Comparison of ENCODE assay signal across 15 cellular contexts in the genomic region with DNA sequence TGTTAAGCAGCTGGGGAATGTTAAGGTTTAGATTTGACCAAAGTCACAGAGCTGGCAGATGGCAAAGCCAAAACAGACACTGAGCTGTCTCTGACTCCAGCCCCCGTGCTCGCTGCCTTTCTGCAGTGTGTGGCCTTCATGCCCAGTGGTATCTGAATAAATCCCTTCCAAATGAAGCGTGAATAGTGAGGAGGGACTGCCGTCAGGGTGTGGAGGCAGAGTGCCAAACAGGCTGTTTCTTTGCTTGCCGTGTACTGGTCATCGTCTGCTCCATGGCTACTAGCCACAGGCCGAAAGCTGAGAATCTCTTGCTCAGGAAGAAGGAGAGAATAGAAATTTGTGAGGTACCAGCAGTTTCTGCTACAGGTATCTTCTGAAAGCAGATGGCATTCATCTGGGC. TPM values are rescaled to one million over a fixed set of nuclear protein-coding genes. Genes with fewer than 3 reads are reported as not detected.
DNase-seq lines count a peak whose midpoint lies in the region; ATAC-seq and TF ChIP-seq lines count a peak whose summit lies in the region.
"Had no signal": no experiment of that assay in that cellular context is flagged by ENCODE, and none has a peak within 500 bp of the region (broad histone marks: within the 10 kb centered on the region; RNA-seq: fewer than 3 reads in every experiment).

No MANE protein-coding gene starts in this region.

- H3K4me3 Mint-ChIP-seq in activated CD4-positive, alpha-beta T cell treated with anti-CD3 and anti-CD28 coated beads, Interleukin-2, amount 10 ng/mL, durations not matched to agents 7 days and 5 days: no peak overlapping the region
- H3K4me3 Mint-ChIP-seq in brain (peak overlapping the region in 1 of 5 experiments; percentile 35), progenitor cell of endocrine pancreas (ENCODE audit: low read depth) (no peak overlapping the region)

- peaks cover 42% of the 10 kb centered on the region for H3K36me3 Mint-ChIP-seq in activated CD4-positive, alpha-beta T cell treated with anti-CD3 and anti-CD28 coated beads, Interleukin-2, amount 10 ng/mL, durations not matched to agents 7 days and 5 days (ENCODE audit: low read depth)
- peaks cover 59% of the 10 kb centered on the region for H3K36me3 Mint-ChIP-seq in brain
- peaks cover 9% of the 10 kb centered on the region for H3K36me3 Mint-ChIP-seq in progenitor cell of endocrine pancreas (ENCODE audit: insufficient read depth)

- in situ Hi-C loops in G401 (cut with HindIII; ENCODE audit: low sequenced_read_pairs): no loop called here

- no peaks in the 10 kb centered on the region for H3K27me3 Mint-ChIP-seq in activated CD4-positive, alpha-beta T cell treated with anti-CD3 and anti-CD28 coated beads, Interleukin-2, amount 10 ng/mL, durations not matched to agents 7 days and 5 days
- H3K27me3 Mint-ChIP-seq in brain (no peaks in the 10 kb centered on the region), progenitor cell of endocrine pancreas (no peaks in the 10 kb centered on the region)
- H3K27me3 Mint-ChIP-seq: IgD-negative memory B cell had no signal

- H3K4me1 Mint-ChIP-seq in activated CD4-positive, alpha-beta T cell treated with anti-CD3 and anti-CD28 coated beads, Interleukin-2, amount 10 ng/mL, durations not matched to agents 7 days and 5 days: peaks cover 40% of the 10 kb centered on the region
- H3K4me1 Mint-ChIP-seq in brain (peaks cover 10% of the 10 kb centered on the region), progenitor cell of endocrine pancreas (ENCODE audit: low read depth) (no peaks in the 10 kb centered on the region)

- no peak for DNase-seq in activated CD4-positive, alpha-beta T cell treated with anti-CD3 and anti-CD28 coated beads, Interleukin-2, amount 10 ng/mL, durations not matched to agents 7 days and 5 days
- DNase-seq in activated CD4-positive, alpha-beta T cell treated with anti-CD3 and anti-CD28 coated beads, Interleukin-2, amount 50 U/mL, for 48 hours: no peak
- DNase-seq in G401 (ENCODE audit: low spot score) (peak; percentile 73), progenitor cell of endocrine pancreas (ENCODE audit: low spot score, unreplicated experiment) (no peak), inferior parietal cortex (ENCODE audit: extremely low spot score) (no peak), NCI-H1048 (lab: John Stamatoyannopoulos, UW) (no peak)
- DNase-seq: activated naive CD4-positive, alpha-beta T cell; brain microvascular endothelial cell; NCI-H1930; retina; RPMI8226; stimulated activated naive CD8-positive, alpha-beta T cell treated with anti-CD3 and anti-CD28 coated beads, Interleukin-15, Interleukin-2, amounts not matched to agents 100 U/mL and 50 U/mL, for 24 hours had no signal

- no peak for TF ChIP-seq CTCF in brain (conservative IDR thresholded peaks at IDR 0.05)
- no peak for TF ChIP-seq CTCF in progenitor cell of endocrine pancreas (IDR thresholded peaks at IDR 0.05; ENCODE audit: unreplicated experiment)

- no peak for ATAC-seq in HG02973 (IDR thresholded peaks at IDR 0.05; ENCODE audit: unreplicated experiment)

- H3K9me3 Mint-ChIP-seq in activated CD4-positive, alpha-beta T cell treated with anti-CD3 and anti-CD28 coated beads, Interleukin-2, amount 10 ng/mL, durations not matched to agents 7 days and 5 days: no peaks in the 10 kb centered on the region
- H3K9me3 Mint-ChIP-seq in brain (no peaks in the 10 kb centered on the region), progenitor cell of endocrine pancreas (ENCODE audit: low read depth) (no peaks in the 10 kb centered on the region)
- H3K9me3 Mint-ChIP-seq: IgD-negative memory B cell had no signal

- peak overlapping the region; percentile 78 for H3K27ac Mint-ChIP-seq in activated CD4-positive, alpha-beta T cell treated with anti-CD3 and anti-CD28 coated beads, Interleukin-2, amount 10 ng/mL, durations not matched to agents 7 days and 5 days
- peak overlapping the region in 4 of 5 experiments; percentile 29 to 91 (median 61) for H3K27ac Mint-ChIP-seq in brain
- peak overlapping the region; percentile 61 for H3K27ac Mint-ChIP-seq in progenitor cell of endocrine pancreas
- H3K27ac Mint-ChIP-seq: IgD-negative memory B cell had no signal

- POLR2A ChIA-PET in activated CD4-positive, alpha-beta T cell treated with anti-CD3 and anti-CD28 coated beads, Interleukin-2, amount 10 ng/mL, durations not matched to agents 7 days and 5 days (lab: Charles Lee): no interaction called here

- CTCF ChIA-PET in activated CD4-positive, alpha-beta T cell treated with anti-CD3 and anti-CD28 coated beads, Interleukin-2, amount 10 ng/mL, durations not matched to agents 7 days and 5 days (lab: Charles Lee): interaction anchor here (1.1 to 2.7 kb wide), 4 partner anchors 15 to 65 kb away, joined by 3 to 8 read pairs (median 4); a partner anchor contains a TSS

RNA-seq across cellular contexts. Expression of a gene that starts 19.7 kb away (rescaled TPM):
- 10 to 100 TPM; 20.2 to 21.4 TPM for total RNA-seq in activated CD4-positive, alpha-beta T cell treated with anti-CD3 and anti-CD28 coated beads, Interleukin-2, amount 10 ng/mL, durations not matched to agents 7 days and 5 days
- 17.4 and 18.0 TPM in 2 replicates for total RNA-seq in G401 (2014; rRNA removed; shearing (Covaris generic))
- 7.8 TPM for polyA plus RNA-seq in brain (ENCODE audit: insufficient read depth, low read depth, low replicate concordance)
- 17.4 and 19.0 TPM in 2 replicates for total RNA-seq in progenitor cell of endocrine pancreas

RNA-seq across cellular contexts. Expression of a gene that starts 20.0 kb away (rescaled TPM):
- 10 to 100 TPM; 58.0 to 64.2 TPM for total RNA-seq in activated CD4-positive, alpha-beta T cell treated with anti-CD3 and anti-CD28 coated beads, Interleukin-2, amount 10 ng/mL, durations not matched to agents 7 days and 5 days
- 50.4 and 63.7 TPM in 2 replicates for total RNA-seq in G401 (2014; rRNA removed; shearing (Covaris generic))
- polyA plus RNA-seq in brain (ENCODE audit: insufficient read depth, low read depth, low replicate concordance): 8.4 TPM
- 29.6 and 33.9 TPM in 2 replicates for total RNA-seq in progenitor cell of endocrine pancreas
